Comparison of ENCODE assay signal across 20 cellular contexts in the genomic region with DNA sequence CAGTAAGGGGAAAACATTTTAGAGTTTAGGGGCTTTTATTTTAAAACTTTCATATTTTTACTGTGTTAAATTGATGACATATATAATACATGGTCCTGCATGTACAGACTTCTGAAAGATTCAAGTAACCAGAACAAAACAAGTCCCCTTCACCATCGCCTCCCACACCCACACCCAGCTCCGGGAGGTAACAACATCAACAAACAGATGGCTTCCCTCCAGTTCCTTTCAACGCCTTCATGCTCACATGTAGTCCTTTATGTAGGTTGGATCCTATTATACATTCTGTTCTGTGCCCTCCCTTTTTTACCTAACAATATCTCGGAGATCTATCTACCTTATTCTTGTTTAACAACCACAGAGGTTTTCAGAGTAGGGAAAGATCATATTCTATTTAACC. TPM values are rescaled to one million over a fixed set of nuclear protein-coding genes. Genes with fewer than 3 reads are reported as not detected.
DNase-seq lines count a peak whose midpoint lies in the region; ATAC-seq, FAIRE-seq and TF ChIP-seq lines count a peak whose summit lies in the region.
"Had no signal": no experiment of that assay in that cellular context is flagged by ENCODE, and none has a peak within 500 bp of the region (broad histone marks: within the 10 kb centered on the region; RNA-seq: fewer than 3 reads in every experiment).

No MANE protein-coding gene starts in this region.

- 75 to 85% (median 81%) methylated on average over 4 of the region's 4 CpGs for WGBS in small intestine, 3 donors

- peaks cover 70% of the 10 kb centered on the region for H3K79me2 ChIP-seq in Karpas-422 (ENCODE audit: low read length)

- DNase-seq in NCI-H82 (lab: John Stamatoyannopoulos, UW) = peak; percentile 66
- DNase-seq in NCI-H82 treated with DMSO at 0.1 percent for 48 hours (lab: John Stamatoyannopoulos, UW; ENCODE audit: unreplicated experiment) = no peak
- DNase-seq in Karpas-422 = no peak
- no peak for DNase-seq in activated B cell treated with CpG ODN at 0.5 μM for 24 hours
- no peak for DNase-seq in right atrium auricular region (ENCODE audit: low spot score)
- DNase-seq in small intestine = no peak
- DNase-seq in left lung = no peak
- DNase-seq: CD4-positive, alpha-beta memory T cell; DMS79; NCI-H1048; NCI-H1436; NCI-H2029 treated with DMSO at 0.1 percent for 48 hours; NCI-H774; PC-9; SJCRH30 had no signal

- H3K36me3 ChIP-seq in Karpas-422 (ENCODE audit: insufficient read depth, low read length) (peaks cover 37% of the 10 kb centered on the region), right atrium auricular region (no peaks in the 10 kb centered on the region), small intestine (ENCODE audit: control insufficient read depth in 2 of 2, insufficient read depth in 2 of 2, low read length in 2 of 2) (no peaks in the 10 kb centered on the region), left lung (no peaks in the 10 kb centered on the region)
- H3K36me3 ChIP-seq: SJCRH30 had no signal

- H3K4me3 ChIP-seq in Karpas-422 (ENCODE audit: low read length) (peak overlapping the region; percentile 71), right atrium auricular region (peak overlapping the region; percentile 34 to 39), small intestine (ENCODE audit: low read depth in 1 of 2, low read length in 2 of 2) (no peak overlapping the region), left lung (no peak overlapping the region)
- H3K4me3 ChIP-seq: PC-9, SJCRH30 had no signal

- intact Hi-C loops in activated B cell treated with CpG ODN at 0.5 μM for 24 hours (cut with micrococcal nuclease) = no loop called here
- intact Hi-C loops in left lung (cut with DNase I) = no loop called here

- H3K9me3 Mint-ChIP-seq in activated B cell treated with CpG ODN at 0.5 μM for 24 hours = no peaks in the 10 kb centered on the region
- H3K9me3 Mint-ChIP-seq: CD4-positive, alpha-beta memory T cell had no signal

- H3K9me3 ChIP-seq in Karpas-422 (ENCODE audit: low read length) = no peaks in the 10 kb centered on the region
- H3K9me3 ChIP-seq in right atrium auricular region = no peaks in the 10 kb centered on the region
- H3K9me3 ChIP-seq in small intestine (ENCODE audit: control insufficient read depth, low read depth) = no peaks in the 10 kb centered on the region
- H3K9me3 ChIP-seq in left lung = no peaks in the 10 kb centered on the region
- H3K9me3 ChIP-seq: SJCRH30 had no signal

- no peaks in the 10 kb centered on the region for H3K9me2 ChIP-seq in Karpas-422 (replicated peaks; ENCODE audit: insufficient read depth, low read length)

- peaks cover 19% of the 10 kb centered on the region; the same call in 1 of the 2 replicates for H4K20me1 ChIP-seq in Karpas-422 (ENCODE audit: insufficient read depth, low read depth, low read length)

- peaks cover 45% of the 10 kb centered on the region for H3K4me1 Mint-ChIP-seq in activated B cell treated with CpG ODN at 0.5 μM for 24 hours

- H2AFZ ChIP-seq in Karpas-422 (ENCODE audit: low read length) = no peak overlapping the region
- H2AFZ ChIP-seq: PC-9 had no signal

- ATAC-seq in activated B cell treated with CpG ODN at 0.5 μM for 24 hours (ENCODE audit: low read depth) = no peak
- ATAC-seq in HG03095 (IDR thresholded peaks at IDR 0.05; ENCODE audit: unreplicated experiment) = no peak
- no peak for ATAC-seq in left lung

- FAIRE-seq in small intestine (lab: Jason Lieb, UNC) = no peak

- peak overlapping the region; percentile 91 for H3K9ac ChIP-seq in Karpas-422 (ENCODE audit: low read length)
- H3K9ac ChIP-seq: KMS-11 had no signal

- H3K27me3 Mint-ChIP-seq in activated B cell treated with CpG ODN at 0.5 μM for 24 hours = peaks cover 3% of the 10 kb centered on the region

- POLR2A ChIA-PET in activated B cell treated with CpG ODN at 0.5 μM for 24 hours (lab: Charles Lee) = no interaction called here

- H3K4me3 Mint-ChIP-seq in activated B cell treated with CpG ODN at 0.5 μM for 24 hours = peak overlapping the region; percentile 24
- H3K4me3 Mint-ChIP-seq: B cell; CD4-positive, alpha-beta memory T cell had no signal

- H3K27ac ChIP-seq in Karpas-422 (ENCODE audit: low read length) (peak overlapping the region; percentile 100), right atrium auricular region (peak overlapping the region; percentile 84 to 94), small intestine (ENCODE audit: low read depth in 1 of 2, low read length in 1 of 2) (no peak overlapping the region), left lung (no peak overlapping the region)
- H3K27ac ChIP-seq: HL-60, KMS-11, PC-9, RWPE1, SJCRH30 had no signal

- H3K36me3 Mint-ChIP-seq in activated B cell treated with CpG ODN at 0.5 μM for 24 hours (ENCODE audit: low read depth) = no peaks in the 10 kb centered on the region
- H3K36me3 Mint-ChIP-seq: CD4-positive, alpha-beta memory T cell had no signal

- TF ChIP-seq CTCF in activated B cell treated with CpG ODN at 0.5 μM for 24 hours (IDR thresholded peaks at IDR 0.05) (no peak), right atrium auricular region (IDR thresholded peaks at IDR 0.05) (no peak), left lung (IDR thresholded peaks at IDR 0.05) (no peak)

- H3K4me1 ChIP-seq in Karpas-422 (ENCODE audit: low read length) = peaks cover 87% of the 10 kb centered on the region
- H3K4me1 ChIP-seq in right atrium auricular region = peaks cover 0 to 26% of the 10 kb centered on the region in 2 donors
- no peaks in the 10 kb centered on the region for H3K4me1 ChIP-seq in small intestine (ENCODE audit: control insufficient read depth in 2 of 2, insufficient read depth in 1 of 2, low read depth in 1 of 2, low read length in 1 of 2)
- H3K4me1 ChIP-seq in left lung = peaks cover 0 to 13% of the 10 kb centered on the region in 2 donors

- CTCF ChIA-PET in activated B cell treated with CpG ODN at 0.5 μM for 24 hours (lab: Charles Lee) = no interaction called here

- H3K27me3 ChIP-seq in Karpas-422 (ENCODE audit: low read length) (no peaks in the 10 kb centered on the region), right atrium auricular region (no peaks in the 10 kb centered on the region), small intestine (ENCODE audit: control insufficient read depth in 2 of 2, insufficient read depth in 2 of 2, low read length in 2 of 2) (no peaks in the 10 kb centered on the region), left lung (peaks cover 0 to 29% of the 10 kb centered on the region in 2 donors)

- H3K27ac Mint-ChIP-seq in activated B cell treated with CpG ODN at 0.5 μM for 24 hours = no peak overlapping the region
- H3K27ac Mint-ChIP-seq: B cell; CD4-positive, alpha-beta memory T cell had no signal

- H3K4me2 ChIP-seq in Karpas-422 (ENCODE audit: low read depth, low read length, poor library complexity, severe bottlenecking) = peak overlapping the region; percentile 86
- H3K4me2 ChIP-seq: KMS-11, PC-9 had no signal

RNA-seq across cellular contexts. Expression of gene GINS3, which starts 30.5 kb away (rescaled TPM):
- total RNA-seq in Karpas-422 (2014; rRNA removed; shearing (Covaris generic); ENCODE audit: low replicate concordance) = 17.7 and 24.2 TPM in 2 replicates
- 5.3 and 6.9 TPM in 2 replicates for total RNA-seq in activated B cell treated with CpG ODN at 0.5 μM for 24 hours
- total RNA-seq in right atrium auricular region = 1 to 10 TPM; 5.8 to 7.1 TPM
- 1 to 10 TPM; 1.3 to 6.7 (median 1.4) TPM for polyA plus RNA-seq in small intestine
- 1 to 10 TPM; 4.8 to 5.0 TPM for total RNA-seq in left lung

Comparison
In these comparisons a context has a peak if more than half of its experiments do, and no peak if none do; other contexts are left out.
1. H3K27ac ChIP-seq: peak in Karpas-422 (single experiment) and right atrium auricular region (2 of 2); none in small intestine (0 of 2) and left lung (0 of 2).
2. H3K4me3 ChIP-seq: peak in Karpas-422 (single experiment) and right atrium auricular region (2 of 2); none in small intestine (0 of 2) and left lung (0 of 2).